1 cellular context compared by ENCODE assay signal in genomic region chr16:84414789-84415326, GRCh38.
TF ChIP-seq lines count a peak whose summit lies in the region.

No MANE protein-coding gene starts in this region.

TF ChIP-seq in HepG2, 621 proteins besides CTCF, POLR2A, EP300 and RAD21 (continued from another document and continues in another):
- TF ChIP-seq KAT8 (CRISPR knock-in tag; IDR thresholded peaks at IDR 0.05), result peak; percentile 81
- peak; percentile 45 to 47; a peak in 3 of 4 replicates for TF ChIP-seq MAFK (conservative IDR thresholded peaks at IDR 0.05 in 1 of 2, IDR thresholded peaks at IDR 0.05 in 1 of 2; ENCODE audit: low read length in 2 of 2)
- TF ChIP-seq SIN3A (IDR thresholded peaks at IDR 0.05; ENCODE audit: borderline replicate concordance, low read depth, low read length), result 0 out of 2 replicates have a peak, but pooled peaks have one; percentile 24
- peak; percentile 85 for TF ChIP-seq SOX5 (CRISPR knock-in tag; IDR thresholded peaks at IDR 0.05; ENCODE audit: borderline replicate concordance)
- peak; percentile 89 for TF ChIP-seq MYC (CRISPR knock-in tag; IDR thresholded peaks at IDR 0.05; ENCODE audit: borderline replicate concordance)
- TF ChIP-seq ZNF280D (CRISPR knock-in tag; IDR thresholded peaks at IDR 0.05), result no peak
- no peak for TF ChIP-seq GLMP (CRISPR knock-in tag; IDR thresholded peaks at IDR 0.05; ENCODE audit: borderline replicate concordance)
- no peak for TF ChIP-seq ZNF7 (CRISPR knock-in tag; IDR thresholded peaks at IDR 0.05)
- no peak for TF ChIP-seq ZNF407 (CRISPR knock-in tag; IDR thresholded peaks at IDR 0.05; ENCODE audit: not compliant biosample characterization)
- peak; percentile 80; the same call in 1 of the 2 replicates for TF ChIP-seq POGK (CRISPR knock-in tag; conservative IDR thresholded peaks at IDR 0.05)
- TF ChIP-seq DNMT3B (CRISPR knock-in tag; conservative IDR thresholded peaks at IDR 0.05), result peak; percentile 44; the same call in 1 of the 2 replicates
- peak; percentile 78 for TF ChIP-seq YY1 (IDR thresholded peaks at IDR 0.05; ENCODE audit: insufficient read depth, insufficient replicate concordance, low read depth, low read length)
- TF ChIP-seq ZFP36 (IDR thresholded peaks at IDR 0.05; ENCODE audit: borderline replicate concordance, low read depth, low read length, partially characterized antibody), result no peak
- TF ChIP-seq MEIS1 (CRISPR knock-in tag; IDR thresholded peaks at IDR 0.05; ENCODE audit: borderline replicate concordance), result peak; percentile 38; the same call in 1 of the 2 replicates
- TF ChIP-seq KMT2A (CRISPR knock-in tag; IDR thresholded peaks at IDR 0.05), result 0 out of 2 replicates have a peak, but pooled peaks have one; percentile 30
- 0 out of 2 replicates have a peak, but pooled peaks have one; percentile 39 for TF ChIP-seq ZNF136 (CRISPR knock-in tag; IDR thresholded peaks at IDR 0.05; ENCODE audit: low read depth)
- TF ChIP-seq ZNF142 (CRISPR knock-in tag; IDR thresholded peaks at IDR 0.05), result 0 out of 2 replicates have a peak, but pooled peaks have one; percentile 57
- 0 out of 2 replicates have a peak, but pooled peaks have one; percentile 65 for TF ChIP-seq ZFP37 (CRISPR knock-in tag; IDR thresholded peaks at IDR 0.05; ENCODE audit: borderline replicate concordance)
- TF ChIP-seq ESRRA (CRISPR knock-in tag; IDR thresholded peaks at IDR 0.05; ENCODE audit: low read depth), result peak; percentile 86
- no peak for TF ChIP-seq SNAPC2 (CRISPR knock-in tag; IDR thresholded peaks at IDR 0.05)
- peak; percentile 98 for TF ChIP-seq FOXO1 (CRISPR knock-in tag; IDR thresholded peaks at IDR 0.05)
- TF ChIP-seq ZNF224 (CRISPR knock-in tag; IDR thresholded peaks at IDR 0.05), result peak; percentile 92
- no peak for TF ChIP-seq HNRNPK (IDR thresholded peaks at IDR 0.05; ENCODE audit: low read depth, low read length, poor library complexity, severe bottlenecking)
- TF ChIP-seq POLR2AphosphoS2 (IDR thresholded peaks at IDR 0.05; ENCODE audit: low read depth, low read length), result no peak
- TF ChIP-seq ZNF790 (CRISPR knock-in tag; IDR thresholded peaks at IDR 0.05; ENCODE audit: borderline replicate concordance), result no peak
- TF ChIP-seq TFAP4 (IDR thresholded peaks at IDR 0.05; ENCODE audit: borderline replicate concordance, low read depth), result peak; percentile 83
- TF ChIP-seq HNRNPUL1 (IDR thresholded peaks at IDR 0.05; ENCODE audit: low read depth, low read length), result no peak
- TF ChIP-seq TBL1XR1 (IDR thresholded peaks at IDR 0.05; ENCODE audit: borderline replicate concordance, low read length, partially characterized antibody), result no peak
- TF ChIP-seq ZNF205 (CRISPR knock-in tag; IDR thresholded peaks at IDR 0.05), result peak; percentile 79; the same call in 1 of the 2 replicates
- no peak for TF ChIP-seq ARNT (IDR thresholded peaks at IDR 0.05)
